Comparison of ENCODE assay signal across 1 cellular context in genomic region chr5:6712582-6713273, GRCh38.
TF ChIP-seq lines count a peak whose summit lies in the region.

No MANE protein-coding gene starts in this region.

TF ChIP-seq in K562, 482 proteins besides CTCF, POLR2A, EP300 and RAD21 (continued from another document and continues in another):
- no peak for TF ChIP-seq MITF (IDR thresholded peaks at IDR 0.05)
- TF ChIP-seq, protein P1, sequence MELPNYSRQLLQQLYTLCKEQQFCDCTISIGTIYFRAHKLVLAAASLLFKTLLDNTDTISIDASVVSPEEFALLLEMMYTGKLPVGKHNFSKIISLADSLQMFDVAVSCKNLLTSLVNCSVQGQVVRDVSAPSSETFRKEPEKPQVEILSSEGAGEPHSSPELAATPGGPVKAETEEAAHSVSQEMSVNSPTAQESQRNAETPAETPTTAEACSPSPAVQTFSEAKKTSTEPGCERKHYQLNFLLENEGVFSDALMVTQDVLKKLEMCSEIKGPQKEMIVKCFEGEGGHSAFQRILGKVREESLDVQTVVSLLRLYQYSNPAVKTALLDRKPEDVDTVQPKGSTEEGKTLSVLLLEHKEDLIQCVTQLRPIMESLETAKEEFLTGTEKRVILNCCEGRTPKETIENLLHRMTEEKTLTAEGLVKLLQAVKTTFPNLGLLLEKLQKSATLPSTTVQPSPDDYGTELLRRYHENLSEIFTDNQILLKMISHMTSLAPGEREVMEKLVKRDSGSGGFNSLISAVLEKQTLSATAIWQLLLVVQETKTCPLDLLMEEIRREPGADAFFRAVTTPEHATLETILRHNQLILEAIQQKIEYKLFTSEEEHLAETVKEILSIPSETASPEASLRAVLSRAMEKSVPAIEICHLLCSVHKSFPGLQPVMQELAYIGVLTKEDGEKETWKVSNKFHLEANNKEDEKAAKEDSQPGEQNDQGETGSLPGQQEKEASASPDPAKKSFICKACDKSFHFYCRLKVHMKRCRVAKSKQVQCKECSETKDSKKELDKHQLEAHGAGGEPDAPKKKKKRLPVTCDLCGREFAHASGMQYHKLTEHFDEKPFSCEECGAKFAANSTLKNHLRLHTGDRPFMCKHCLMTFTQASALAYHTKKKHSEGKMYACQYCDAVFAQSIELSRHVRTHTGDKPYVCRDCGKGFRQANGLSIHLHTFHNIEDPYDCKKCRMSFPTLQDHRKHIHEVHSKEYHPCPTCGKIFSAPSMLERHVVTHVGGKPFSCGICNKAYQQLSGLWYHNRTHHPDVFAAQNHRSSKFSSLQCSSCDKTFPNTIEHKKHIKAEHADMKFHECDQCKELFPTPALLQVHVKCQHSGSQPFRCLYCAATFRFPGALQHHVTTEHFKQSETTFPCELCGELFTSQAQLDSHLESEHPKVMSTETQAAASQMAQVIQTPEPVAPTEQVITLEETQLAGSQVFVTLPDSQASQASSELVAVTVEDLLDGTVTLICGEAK (IDR thresholded peaks at IDR 0.05) = 0 out of 2 replicates have a peak, but pooled peaks have one; percentile 48
- TF ChIP-seq, protein P1 (CRISPR knock-in tag; IDR thresholded peaks at IDR 0.05) = no peak
- 0 out of 2 replicates have a peak, but pooled peaks have one; percentile 5 for TF ChIP-seq ZNF384 (IDR thresholded peaks at IDR 0.05; ENCODE audit: low read depth, low read length)
- TF ChIP-seq ZNF354B (CRISPR knock-in tag; IDR thresholded peaks at IDR 0.05) = no peak
- no peak for TF ChIP-seq CHCHD3 (CRISPR knock-in tag; IDR thresholded peaks at IDR 0.05)
- TF ChIP-seq ZC3H4 (CRISPR knock-in tag; IDR thresholded peaks at IDR 0.05; ENCODE audit: borderline replicate concordance) = no peak
- peak; percentile 72 for TF ChIP-seq XRCC5 (IDR thresholded peaks at IDR 0.05; ENCODE audit: low read depth, low read length)
- peak; percentile 77 for TF ChIP-seq HNRNPLL (IDR thresholded peaks at IDR 0.05; ENCODE audit: low read depth, low read length, poor library complexity, severe bottlenecking)
- no peak for TF ChIP-seq XRCC4 (IDR thresholded peaks at IDR 0.05; ENCODE audit: extremely low read depth, insufficient read depth, insufficient read length)
- no peak for TF ChIP-seq SMARCE1 (IDR thresholded peaks at IDR 0.05)
- TF ChIP-seq GABPA (tag; conservative IDR thresholded peaks at IDR 0.05; ENCODE audit: low read depth) = peak; percentile 55; the same call in 1 of the 2 replicates
- peak; percentile 92 for TF ChIP-seq ATF7 (IDR thresholded peaks at IDR 0.05)
- TF ChIP-seq ELF2 (CRISPR knock-in tag; IDR thresholded peaks at IDR 0.05) = no peak
- no peak for TF ChIP-seq SRSF9 (IDR thresholded peaks at IDR 0.05; ENCODE audit: borderline replicate concordance, low read depth, low read length)
- peak; percentile 9 for TF ChIP-seq JUND (IDR thresholded peaks at IDR 0.05; ENCODE audit: borderline replicate concordance, low read depth, low read length)
- no peak; the same call in 2 of the 3 replicates for TF ChIP-seq JUND (tag; IDR thresholded peaks at IDR 0.05; ENCODE audit: borderline replicate concordance, low read depth, low read length)
- peak; percentile 95 for TF ChIP-seq CXXC5 (CRISPR knock-in tag; IDR thresholded peaks at IDR 0.05)
- TF ChIP-seq FOXJ3 (CRISPR knock-in tag; IDR thresholded peaks at IDR 0.05) = no peak
- TF ChIP-seq CC2D1A (IDR thresholded peaks at IDR 0.05) = peak; percentile 98; the same call in 1 of the 2 replicates
- TF ChIP-seq ZFP1 (CRISPR knock-in tag; IDR thresholded peaks at IDR 0.05) = 0 out of 2 replicates have a peak, but pooled peaks have one; percentile 14
- TF ChIP-seq ZZZ3 (IDR thresholded peaks at IDR 0.05) = no peak
- TF ChIP-seq KDM5B (IDR thresholded peaks at IDR 0.05; ENCODE audit: insufficient replicate concordance, low read depth, low read length) = peak; percentile 88
- TF ChIP-seq CBFA2T3 (IDR thresholded peaks at IDR 0.05) = peak; percentile 5; the same call in 1 of the 2 replicates
- 0 out of 2 replicates have a peak, but pooled peaks have one; percentile 69 for TF ChIP-seq CAMTA2 (CRISPR knock-in tag; conservative IDR thresholded peaks at IDR 0.05)
- 0 out of 2 replicates have a peak, but pooled peaks have one; percentile 28 for TF ChIP-seq MYBL2 (IDR thresholded peaks at IDR 0.05; ENCODE audit: low read depth)
- TF ChIP-seq MYBL2 (CRISPR knock-in tag; IDR thresholded peaks at IDR 0.05; ENCODE audit: borderline replicate concordance) = no peak
- TF ChIP-seq E2F1 (CRISPR knock-in tag; IDR thresholded peaks at IDR 0.05) = peak; percentile 66; the same call in 1 of the 2 replicates
- TF ChIP-seq, protein P2, sequence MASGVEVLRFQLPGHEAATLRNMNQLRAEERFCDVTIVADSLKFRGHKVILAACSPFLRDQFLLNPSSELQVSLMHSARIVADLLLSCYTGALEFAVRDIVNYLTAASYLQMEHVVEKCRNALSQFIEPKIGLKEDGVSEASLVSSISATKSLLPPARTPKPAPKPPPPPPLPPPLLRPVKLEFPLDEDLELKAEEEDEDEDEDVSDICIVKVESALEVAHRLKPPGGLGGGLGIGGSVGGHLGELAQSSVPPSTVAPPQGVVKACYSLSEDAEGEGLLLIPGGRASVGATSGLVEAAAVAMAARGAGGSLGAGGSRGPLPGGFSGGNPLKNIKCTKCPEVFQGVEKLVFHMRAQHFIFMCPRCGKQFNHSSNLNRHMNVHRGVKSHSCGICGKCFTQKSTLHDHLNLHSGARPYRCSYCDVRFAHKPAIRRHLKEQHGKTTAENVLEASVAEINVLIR (CRISPR knock-in tag; IDR thresholded peaks at IDR 0.05) = peak; percentile 89
- peak in 1 of 2 experiments; percentile 11; a peak in 1 of 4 replicates for TF ChIP-seq FOXA3 (CRISPR knock-in tag; conservative IDR thresholded peaks at IDR 0.05 in 1 of 2, IDR thresholded peaks at IDR 0.05 in 1 of 2)
- TF ChIP-seq ZBTB33 (CRISPR knock-in tag; IDR thresholded peaks at IDR 0.05) = no peak; the same call in 1 of the 2 replicates
- TF ChIP-seq KAT7 (CRISPR knock-in tag; IDR thresholded peaks at IDR 0.05; ENCODE audit: borderline replicate concordance) = 0 out of 2 replicates have a peak, but pooled peaks have one; percentile 24
- no peak for TF ChIP-seq CGGBP1 (CRISPR knock-in tag; IDR thresholded peaks at IDR 0.05)
- peak; percentile 56 for TF ChIP-seq MXI1 (IDR thresholded peaks at IDR 0.05; ENCODE audit: low read depth, low read length)
- no peak for TF ChIP-seq NUFIP1 (IDR thresholded peaks at IDR 0.05; ENCODE audit: partially characterized antibody)
- peak; percentile 66; the same call in 1 of the 2 replicates for TF ChIP-seq ESRRA (IDR thresholded peaks at IDR 0.05; ENCODE audit: borderline replicate concordance, low read depth)
- TF ChIP-seq, protein P3, sequence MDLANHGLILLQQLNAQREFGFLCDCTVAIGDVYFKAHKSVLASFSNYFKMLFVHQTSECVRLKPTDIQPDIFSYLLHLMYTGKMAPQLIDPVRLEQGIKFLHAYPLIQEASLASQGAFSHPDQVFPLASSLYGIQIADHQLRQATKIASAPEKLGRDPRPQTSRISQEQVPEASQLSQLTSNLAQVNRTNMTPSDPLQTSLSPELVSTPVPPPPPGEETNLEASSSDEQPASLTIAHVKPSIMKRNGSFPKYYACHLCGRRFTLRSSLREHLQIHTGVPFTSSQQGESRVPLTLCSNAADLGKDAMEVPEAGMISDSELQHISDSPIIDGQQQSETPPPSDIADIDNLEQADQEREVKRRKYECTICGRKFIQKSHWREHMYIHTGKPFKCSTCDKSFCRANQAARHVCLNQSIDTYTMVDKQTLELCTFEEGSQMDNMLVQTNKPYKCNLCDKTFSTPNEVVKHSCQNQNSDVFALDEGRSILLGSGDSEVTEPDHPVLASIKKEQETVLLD (IDR thresholded peaks at IDR 0.05) = peak; percentile 88; the same call in 1 of the 2 replicates
- no peak for TF ChIP-seq PHTF2 (CRISPR knock-in tag; IDR thresholded peaks at IDR 0.05)
- no peak for TF ChIP-seq HIVEP1 (CRISPR knock-in tag; IDR thresholded peaks at IDR 0.05)
- TF ChIP-seq TFAM (CRISPR knock-in tag; conservative IDR thresholded peaks at IDR 0.05) = no peak
- TF ChIP-seq BRD4 (IDR thresholded peaks at IDR 0.05) = peak; percentile 55; the same call in 1 of the 2 replicates
- no peak for TF ChIP-seq ZNF644 (tag; IDR thresholded peaks at IDR 0.05; ENCODE audit: low read depth)
- TF ChIP-seq FOXJ2 (tag; IDR thresholded peaks at IDR 0.05) = no peak
- peak; percentile 65; the same call in 1 of the 2 replicates for TF ChIP-seq KLF13 (tag; IDR thresholded peaks at IDR 0.05; ENCODE audit: borderline replicate concordance, low read depth)
- no peak for TF ChIP-seq HBP1 (CRISPR knock-in tag; IDR thresholded peaks at IDR 0.05)
- TF ChIP-seq MNT (conservative IDR thresholded peaks at IDR 0.05) = peak; percentile 84 to 94
